Comparison of ENCODE assay signal across 9 cellular contexts in the genomic region with DNA sequence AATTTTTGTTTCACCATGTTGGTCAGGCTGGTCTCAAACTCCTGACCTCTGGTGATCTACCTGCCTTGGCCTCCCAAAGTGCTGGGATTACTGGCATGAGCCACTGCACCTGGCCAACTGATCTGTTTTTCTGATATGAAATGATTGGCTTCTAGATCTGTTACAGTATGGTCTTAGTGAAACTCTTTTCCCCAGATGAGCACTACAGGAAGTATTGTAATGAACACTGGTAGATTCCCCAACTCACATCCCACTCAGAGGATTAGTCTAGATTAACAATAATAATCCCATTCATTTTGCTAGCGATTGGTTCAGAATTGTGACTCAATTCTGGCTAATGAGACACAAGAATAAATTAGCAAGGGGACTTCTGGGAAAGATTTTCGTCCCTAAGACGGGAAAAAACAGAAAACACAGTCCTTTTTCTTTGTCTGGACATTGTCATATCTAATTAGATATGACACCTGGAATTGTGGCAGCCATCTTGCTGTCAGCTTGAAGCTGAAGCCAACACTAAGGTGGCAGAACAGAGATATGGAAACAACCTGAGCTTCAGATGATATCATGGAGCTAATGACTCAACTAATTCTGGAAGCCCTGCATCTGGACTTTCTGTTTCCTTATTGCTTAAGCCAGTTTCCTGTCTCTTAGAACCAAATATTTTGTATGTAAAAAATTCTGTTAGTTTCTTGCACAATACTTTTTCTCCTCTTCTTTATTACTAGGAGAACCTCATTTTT. TPM values are rescaled to one million over a fixed set of nuclear protein-coding genes. Genes with fewer than 3 reads are reported as not detected.
DNase-seq lines count a peak whose midpoint lies in the region; ATAC-seq and TF ChIP-seq lines count a peak whose summit lies in the region.
"Had no signal": no experiment of that assay in that cellular context is flagged by ENCODE, and none has a peak within 500 bp of the region (broad histone marks: within the 10 kb centered on the region; RNA-seq: fewer than 3 reads in every experiment).

No MANE protein-coding gene starts in this region.

- no peaks in the 10 kb centered on the region for H3K4me1 ChIP-seq in mesenchymal stem cell (ENCODE audit: control insufficient read depth, insufficient read depth, low read depth, low read length)

- H3K27me3 Mint-ChIP-seq in activated T-helper 2 cell treated with anti-CD3 and anti-CD28 coated beads, Interferon-gamma antibody, Interleukin-2, Interleukin-4, amounts not matched to agents 10 μg/mL and 5 μg/mL and 100 μg/mL, durations not matched to agents 14 hours and 24 hours and 36 hours (ENCODE audit: low read depth): peaks cover 8% of the 10 kb centered on the region

- 75% methylated on average over 3 of the region's 3 CpGs for WGBS in mesenchymal stem cell

- no peaks in the 10 kb centered on the region for H3K9me3 Mint-ChIP-seq in activated T-helper 2 cell treated with anti-CD3 and anti-CD28 coated beads, Interferon-gamma antibody, Interleukin-2, Interleukin-4, amounts not matched to agents 10 μg/mL and 5 μg/mL and 100 μg/mL, durations not matched to agents 14 hours and 24 hours and 36 hours
- H3K9me3 Mint-ChIP-seq: endodermal cell had no signal

- H3K9ac ChIP-seq in mesenchymal stem cell (ENCODE audit: low read length): peak overlapping the region; percentile 44

- no peak overlapping the region for H2BK5ac ChIP-seq in mesenchymal stem cell (ENCODE audit: low read depth, low read length, poor library complexity, severe bottlenecking)

- H3K4me1 Mint-ChIP-seq in activated T-helper 2 cell treated with anti-CD3 and anti-CD28 coated beads, Interferon-gamma antibody, Interleukin-2, Interleukin-4, amounts not matched to agents 10 μg/mL and 5 μg/mL and 100 μg/mL, durations not matched to agents 14 hours and 24 hours and 36 hours (ENCODE audit: low read depth): peaks cover 17% of the 10 kb centered on the region
- H3K4me1 Mint-ChIP-seq: endodermal cell had no signal

- no peak overlapping the region for H2AK5ac ChIP-seq in mesenchymal stem cell (ENCODE audit: low read length, severe bottlenecking)

- H3K4me2 ChIP-seq in mesenchymal stem cell (ENCODE audit: low read length, poor library complexity, severe bottlenecking): no peak overlapping the region

- H3K4me3 Mint-ChIP-seq in activated T-helper 2 cell treated with anti-CD3 and anti-CD28 coated beads, Interferon-gamma antibody, Interleukin-2, Interleukin-4, amounts not matched to agents 10 μg/mL and 5 μg/mL and 100 μg/mL, durations not matched to agents 14 hours and 24 hours and 36 hours (ENCODE audit: low read depth): no peak overlapping the region
- H3K4me3 Mint-ChIP-seq: endodermal cell had no signal

- H2BK120ac ChIP-seq in mesenchymal stem cell (ENCODE audit: low read depth, low read length): no peak overlapping the region

- intact Hi-C loops in activated T-helper 2 cell treated with anti-CD3 and anti-CD28 coated beads, Interferon-gamma antibody, Interleukin-2, Interleukin-4, amounts not matched to agents 10 μg/mL and 5 μg/mL and 100 μg/mL, durations not matched to agents 14 hours and 24 hours and 36 hours (cut with micrococcal nuclease): loop anchor here (1.0 kb wide), 1 partner anchor 47 kb away; no protein-coding TSS in a partner anchor

- H3K36me3 Mint-ChIP-seq in activated T-helper 2 cell treated with anti-CD3 and anti-CD28 coated beads, Interferon-gamma antibody, Interleukin-2, Interleukin-4, amounts not matched to agents 10 μg/mL and 5 μg/mL and 100 μg/mL, durations not matched to agents 14 hours and 24 hours and 36 hours (ENCODE audit: low read depth): no peaks in the 10 kb centered on the region

- peak overlapping the region; percentile 55 for H3K27ac Mint-ChIP-seq in activated T-helper 2 cell treated with anti-CD3 and anti-CD28 coated beads, Interferon-gamma antibody, Interleukin-2, Interleukin-4, amounts not matched to agents 10 μg/mL and 5 μg/mL and 100 μg/mL, durations not matched to agents 14 hours and 24 hours and 36 hours
- H3K27ac Mint-ChIP-seq: endodermal cell had no signal

- H2AFZ ChIP-seq in mesenchymal stem cell (ENCODE audit: low read depth, low read length): no peak overlapping the region

- H3K4me3 ChIP-seq in HL-60 (replicated peaks; ENCODE audit: insufficient read depth, low read length) (no peak overlapping the region), mesenchymal stem cell (ENCODE audit: insufficient read depth in 1 of 2, low read depth in 1 of 2, low read length in 2 of 2) (peak overlapping the region in 1 of 2 experiments; percentile 40)

- no peak overlapping the region for H3K18ac ChIP-seq in mesenchymal stem cell (ENCODE audit: low read depth in 1 of 2, low read length in 2 of 2)

- H2BK15ac ChIP-seq in mesenchymal stem cell (ENCODE audit: low read depth, poor library complexity, severe bottlenecking): no peak overlapping the region

- H3K14ac ChIP-seq in mesenchymal stem cell (ENCODE audit: low read length in 2 of 2): no peak overlapping the region

- H3K4ac ChIP-seq in mesenchymal stem cell (ENCODE audit: low read depth in 1 of 2, low read length in 2 of 2): no peak overlapping the region

- H3K36me3 ChIP-seq in mesenchymal stem cell (ENCODE audit: control insufficient read depth in 1 of 2, insufficient read depth in 2 of 2, low read depth in 1 of 2, low read length in 2 of 2): no peaks in the 10 kb centered on the region

- peak overlapping the region; percentile 46 for H3K27ac ChIP-seq in HL-60 (replicated peaks)
- H3K27ac ChIP-seq in mesenchymal stem cell (ENCODE audit: low read length, poor library complexity, severe bottlenecking): no peak overlapping the region

- H3K27me3 ChIP-seq in HL-60 (ENCODE audit: insufficient read depth, poor library complexity, severe bottlenecking): no peaks in the 10 kb centered on the region
- H3K27me3 ChIP-seq in mesenchymal stem cell (ENCODE audit: control insufficient read depth in 1 of 2, insufficient read depth in 1 of 2, low read length in 2 of 2): peaks cover 0 to 12% of the 10 kb centered on the region in 2 experiments

- H4K91ac ChIP-seq in mesenchymal stem cell (ENCODE audit: low read length): no peak overlapping the region

- no peak for TF ChIP-seq CTCF in HL-60 (IDR thresholded peaks at IDR 0.05; ENCODE audit: insufficient read depth, low read length)

- H3K23ac ChIP-seq in mesenchymal stem cell (ENCODE audit: low read length in 2 of 2): no peak overlapping the region

- H3K79me1 ChIP-seq in mesenchymal stem cell (replicated peaks; ENCODE audit: low read length, poor library complexity, severe bottlenecking): no peaks in the 10 kb centered on the region

- no peaks in the 10 kb centered on the region for H3K9me3 ChIP-seq in mesenchymal stem cell (ENCODE audit: control insufficient read depth, low read length)

- DNase-seq in EL: peak; percentile 45
- DNase-seq in HL-60 (ENCODE audit: low read depth in 1 of 2, low spot score in 1 of 2): peak; percentile 34 to 87
- DNase-seq in activated T-helper 2 cell treated with anti-CD3 and anti-CD28 coated beads, Interferon-gamma antibody, Interleukin-2, Interleukin-4, amounts not matched to agents 10 μg/mL and 5 μg/mL and 100 μg/mL, durations not matched to agents 14 hours and 24 hours and 36 hours (ENCODE audit: low spot score): no peak
- peak; percentile 82 for DNase-seq in mesenchymal stem cell
- no peak for DNase-seq in T-helper 2 cell
- DNase-seq: endodermal cell, posterior cingulate gyrus had no signal

- ATAC-seq in GM18511 (IDR thresholded peaks at IDR 0.05; ENCODE audit: unreplicated experiment): no peak
- ATAC-seq in GM19351 (IDR thresholded peaks at IDR 0.05; ENCODE audit: unreplicated experiment): no peak

- H2BK12ac ChIP-seq in mesenchymal stem cell (ENCODE audit: low read length in 2 of 2): no peak overlapping the region

- H4K8ac ChIP-seq in mesenchymal stem cell (ENCODE audit: low read length): no peak overlapping the region

RNA-seq across cellular contexts. Expression of a gene that starts 17.4 kb away (rescaled TPM):
- 69.3 and 76.6 TPM in 2 replicates for total RNA-seq in activated T-helper 2 cell treated with anti-CD3 and anti-CD28 coated beads, Interferon-gamma antibody, Interleukin-2, Interleukin-4, amounts not matched to agents 10 μg/mL and 5 μg/mL and 100 μg/mL, durations not matched to agents 14 hours and 24 hours and 36 hours
- polyA plus RNA-seq in mesenchymal stem cell (2013, experiment 1 of 2): 177 TPM
- 174 TPM for polyA plus RNA-seq in mesenchymal stem cell (2013, experiment 2 of 2)

RNA-seq across cellular contexts. Expression of a gene that starts 33.6 kb away (rescaled TPM):
- 16.7 and 17.0 TPM in 2 replicates for total RNA-seq in activated T-helper 2 cell treated with anti-CD3 and anti-CD28 coated beads, Interferon-gamma antibody, Interleukin-2, Interleukin-4, amounts not matched to agents 10 μg/mL and 5 μg/mL and 100 μg/mL, durations not matched to agents 14 hours and 24 hours and 36 hours
- 490 TPM for polyA plus RNA-seq in mesenchymal stem cell (2013, experiment 1 of 2)
- polyA plus RNA-seq in mesenchymal stem cell (2013, experiment 2 of 2): 486 TPM

Comparison
In these comparisons a context has a peak if more than half of its experiments do, and no peak if none do; other contexts are left out.
1. DNase-seq: peak in EL (single experiment), HL-60 (2 of 2) and mesenchymal stem cell (single experiment); none in activated T-helper 2 cell treated with anti-CD3 and anti-CD28 coated beads, Interferon-gamma antibody, Interleukin-2, Interleukin-4, amounts not matched to agents 10 μg/mL and 5 μg/mL and 100 μg/mL, durations not matched to agents 14 hours and 24 hours and 36 hours (single experiment) and T-helper 2 cell (0 of 5).